ENCODE assay signal across 17 cellular contexts in genomic region chr2:239819974-239820555, GRCh38.
DNase-seq lines count a peak whose midpoint lies in the region; FAIRE-seq and TF ChIP-seq lines count a peak whose summit lies in the region.
"Had no signal": no experiment of that assay in that cellular context is flagged by ENCODE, and none has a peak within 500 bp of the region (broad histone marks: within the 10 kb centered on the region; RNA-seq: fewer than 3 reads in every experiment).

No MANE protein-coding gene starts in this region.

- DNase-seq in NCI-H2196 (lab: John Stamatoyannopoulos, UW; ENCODE audit: unreplicated experiment), result peak; percentile 11
- DNase-seq in NCI-H2196 treated with DMSO at 0.1 percent for 48 hours (lab: John Stamatoyannopoulos, UW; ENCODE audit: unreplicated experiment), result no peak
- DNase-seq in DMS79 (lab: John Stamatoyannopoulos, UW), result peak; percentile 11
- DNase-seq in mesothelial cell of epicardium (ENCODE audit: low spot score in 2 of 2, unreplicated experiment in 2 of 2), result peak; percentile 10 to 32
- no peak for DNase-seq in foreskin melanocyte
- no peak for DNase-seq in HTR-8/SVneo (ENCODE audit: insufficient read length, low spot score)
- no peak for DNase-seq in CD4-positive, alpha-beta memory T cell
- DNase-seq: ACHN; activated CD4-positive, alpha-beta T cell treated with anti-CD3 and anti-CD28 coated beads, Interleukin-2, amount 50 U/mL, for 1 hour; foreskin fibroblast; GOT3; NCI-H1092 had no signal

- H3K4me1 ChIP-seq in CD4-positive, alpha-beta memory T cell (ENCODE audit: insufficient read depth, low read length), result no peaks in the 10 kb centered on the region

- H3K4me3 Mint-ChIP-seq in brain, result no peak overlapping the region
- H3K4me3 Mint-ChIP-seq in mesothelial cell of epicardium, result no peak overlapping the region
- no peak overlapping the region for H3K4me3 Mint-ChIP-seq in CD4-positive, alpha-beta memory T cell
- H3K4me3 Mint-ChIP-seq: nephron had no signal

- no peaks in the 10 kb centered on the region for H3K27me3 ChIP-seq in CD4-positive, alpha-beta memory T cell (ENCODE audit: insufficient read depth, low read length)
- H3K27me3 ChIP-seq: vagina had no signal

- POLR2A ChIA-PET in CD4-positive, alpha-beta memory T cell (lab: Charles Lee; ENCODE audit: partially characterized antibody), result no interaction called here

- H3K27me3 Mint-ChIP-seq in brain (peaks cover 10% of the 10 kb centered on the region), mesothelial cell of epicardium (ENCODE audit: low read depth) (peaks cover 36% of the 10 kb centered on the region)
- H3K27me3 Mint-ChIP-seq in CD4-positive, alpha-beta memory T cell, result peaks cover 1 to 8% of the 10 kb centered on the region in 2 donors

- H3K4me3 ChIP-seq in CD4-positive, alpha-beta memory T cell (ENCODE audit: low read length in 2 of 2), result no peak overlapping the region
- H3K4me3 ChIP-seq: SK-N-MC, vagina had no signal

- H3K27ac Mint-ChIP-seq in brain, result peak overlapping the region in 3 of 5 experiments; percentile 44 to 54 (median 49)
- no peak overlapping the region for H3K27ac Mint-ChIP-seq in mesothelial cell of epicardium
- H3K27ac Mint-ChIP-seq in CD4-positive, alpha-beta memory T cell, result peak overlapping the region in 1 of 7 donors; percentile 24
- H3K27ac Mint-ChIP-seq: nephron had no signal

- no peak overlapping the region for H3K27ac ChIP-seq in CD4-positive, alpha-beta memory T cell (ENCODE audit: low read depth, low read length)
- H3K27ac ChIP-seq: SK-N-MC, vagina had no signal

- H3K36me3 ChIP-seq in CD4-positive, alpha-beta memory T cell (ENCODE audit: insufficient read depth, low read length), result no peaks in the 10 kb centered on the region
- H3K36me3 ChIP-seq: vagina had no signal

- H3K9me3 Mint-ChIP-seq in brain (no peaks in the 10 kb centered on the region), mesothelial cell of epicardium (no peaks in the 10 kb centered on the region)
- H3K9me3 Mint-ChIP-seq in CD4-positive, alpha-beta memory T cell, result no peaks in the 10 kb centered on the region

- no peaks in the 10 kb centered on the region for H3K9me3 ChIP-seq in CD4-positive, alpha-beta memory T cell (ENCODE audit: control insufficient read depth in 1 of 2, low read length in 2 of 2)
- H3K9me3 ChIP-seq: vagina had no signal

- CTCF ChIA-PET in CD4-positive, alpha-beta memory T cell (lab: Charles Lee; ENCODE audit: partially characterized antibody), result no interaction called here

- H3K36me3 Mint-ChIP-seq in brain (no peaks in the 10 kb centered on the region), mesothelial cell of epicardium (no peaks in the 10 kb centered on the region)
- no peaks in the 10 kb centered on the region for H3K36me3 Mint-ChIP-seq in CD4-positive, alpha-beta memory T cell

- intact Hi-C loops in CD4-positive, alpha-beta memory T cell (cut with micrococcal nuclease), result no loop called here

- TF ChIP-seq CTCF in brain (conservative IDR thresholded peaks at IDR 0.05), result no peak
- no peak for TF ChIP-seq CTCF in mesothelial cell of epicardium (IDR thresholded peaks at IDR 0.05; ENCODE audit: unreplicated experiment)

- H3K4me1 Mint-ChIP-seq in brain, result peaks cover 52% of the 10 kb centered on the region
- H3K4me1 Mint-ChIP-seq in mesothelial cell of epicardium, result peaks cover 7% of the 10 kb centered on the region
- H3K4me1 Mint-ChIP-seq in CD4-positive, alpha-beta memory T cell, result peaks cover 0 to 4% (median 0%) of the 10 kb centered on the region in 4 donors

- no peak for FAIRE-seq in HTR-8/SVneo (lab: Jason Lieb, UNC)
- FAIRE-seq: keratinocyte had no signal

Comparison
In these comparisons a context has a peak if more than half of its experiments do, and no peak if none do; other contexts are left out.
1. DNase-seq: peak in NCI-H2196 (single experiment), DMS79 (single experiment) and mesothelial cell of epicardium (2 of 2); none in NCI-H2196 treated with DMSO at 0.1 percent for 48 hours (single experiment), foreskin melanocyte (single experiment), HTR-8/SVneo (single experiment) and CD4-positive, alpha-beta memory T cell (0 of 5).